21 cellular contexts compared by ENCODE assay signal in genomic region chr3:28504945-28505344, GRCh38.
"Had no signal": no experiment of that assay in that cellular context is flagged by ENCODE, and none has a peak within 500 bp of the region (broad histone marks: within the 10 kb centered on the region; RNA-seq: fewer than 3 reads in every experiment).

No MANE protein-coding gene starts in this region.

- H3K4me1 ChIP-seq: breast epithelium, colonic mucosa, lower lobe of right lung, psoas muscle, right atrium auricular region, upper lobe of right lung had no signal

- DNase-seq: activated CD4-positive, alpha-beta T cell treated with anti-CD3 and anti-CD28 coated beads for 1 hour; activated CD4-positive, alpha-beta T cell treated with anti-CD3 and anti-CD28 coated beads, Interleukin-2, amount 50 U/mL, for 1 hour; activated naive CD4-positive, alpha-beta T cell; activated naive CD8-positive, alpha-beta T cell treated with anti-CD3 and anti-CD28 coated beads for 36 hours; activated T-cell treated with anti-CD3 and anti-CD28 coated beads, Interleukin-2, amount 50 U/mL, for 1 hour; colonic mucosa; dorsolateral prefrontal cortex; foreskin fibroblast; immature natural killer cell; lower lobe of right lung; naive thymus-derived CD4-positive, alpha-beta T cell; ovary; psoas muscle; stimulated activated CD4-positive, alpha-beta T cell treated with anti-CD3 and anti-CD28 coated beads, Interleukin-4, amount 100 ng/mL, for 24 hours; stimulated activated naive CD4-positive, alpha-beta T cell treated with Interleukin-2 at 50 U/mL for 16 hours; T-cell; upper lobe of right lung; WERI-Rb-1 had no signal

- H3K36me3 ChIP-seq: breast epithelium, colonic mucosa, lower lobe of right lung, neutrophil, ovary, right atrium auricular region, upper lobe of right lung, WERI-Rb-1 had no signal

- H3K9me3 ChIP-seq: breast epithelium, colonic mucosa, lower lobe of right lung, neutrophil, ovary, psoas muscle, right atrium auricular region, upper lobe of right lung had no signal

- H3K4me3 ChIP-seq: breast epithelium, colonic mucosa, dorsolateral prefrontal cortex, lower lobe of right lung, ovary, psoas muscle, right atrium auricular region, upper lobe of right lung had no signal

- H3K27me3 ChIP-seq: breast epithelium, colonic mucosa, dorsolateral prefrontal cortex, neutrophil, ovary, right atrium auricular region, upper lobe of right lung had no signal

- H3K27ac ChIP-seq: breast epithelium, colonic mucosa, dorsolateral prefrontal cortex, lower lobe of right lung, neutrophil, ovary, psoas muscle, right atrium auricular region, upper lobe of right lung, WERI-Rb-1 had no signal
